ENCODE assay signal across 12 cellular contexts in genomic region chr3:11543141-11543947, GRCh38.
DNase-seq lines count a peak whose midpoint lies in the region; ATAC-seq, FAIRE-seq and TF ChIP-seq lines count a peak whose summit lies in the region.
"Had no signal": no experiment of that assay in that cellular context is flagged by ENCODE, and none has a peak within 500 bp of the region (broad histone marks: within the 10 kb centered on the region; RNA-seq: fewer than 3 reads in every experiment).

No MANE protein-coding gene starts in this region.

- H3K4me3 Mint-ChIP-seq in nephron (no peak overlapping the region), type B pancreatic cell (no peak overlapping the region)

- no peak overlapping the region for H2BK15ac ChIP-seq in IMR-90 (ENCODE audit: low read depth, low read length)

- H2AK9ac ChIP-seq in IMR-90 (replicated peaks; ENCODE audit: low read depth, low read length, poor library complexity): no peak overlapping the region

- dilution Hi-C loops in IMR-90 (cut with HindIII; ENCODE audit: low sequenced_read_pairs, unreplicated experiment): no loop called here

- H3K4me1 ChIP-seq in IMR-90 (ENCODE audit: control insufficient read depth, insufficient read depth, low read length) (peaks cover 6% of the 10 kb centered on the region; the same call in 1 of the 2 replicates), SJCRH30 (peaks cover 23% of the 10 kb centered on the region)

- intact Hi-C loops in IMR-90 (cut with micrococcal nuclease): no loop called here

- peaks cover 42% of the 10 kb centered on the region for H3K4me1 Mint-ChIP-seq in nephron
- H3K4me1 Mint-ChIP-seq in type B pancreatic cell (ENCODE audit: unreplicated experiment): peaks cover 42% of the 10 kb centered on the region

- no peak overlapping the region for H3K23ac ChIP-seq in IMR-90 (ENCODE audit: low read depth, low read length)

- H2BK20ac ChIP-seq in IMR-90 (ENCODE audit: low read depth, low read length): no peak overlapping the region

- H3K36me3 Mint-ChIP-seq in nephron (ENCODE audit: low read depth): peaks cover 7% of the 10 kb centered on the region
- peaks cover 12% of the 10 kb centered on the region for H3K36me3 Mint-ChIP-seq in type B pancreatic cell

- H2BK5ac ChIP-seq in IMR-90 (ENCODE audit: low read depth, low read length, poor library complexity, severe bottlenecking): no peak overlapping the region

- no peak for TF ChIP-seq RAD21 in IMR-90 (IDR thresholded peaks at IDR 0.05; ENCODE audit: low read length)

- H3K4me2 ChIP-seq in IMR-90 (ENCODE audit: low read depth, low read length): no peak overlapping the region

- H3K14ac ChIP-seq in IMR-90 (replicated peaks; ENCODE audit: low read depth, low read length): no peak overlapping the region

- no peak for FAIRE-seq in H54 (lab: Jason Lieb, UNC)

- no peak overlapping the region for H3K9ac ChIP-seq in IMR-90 (ENCODE audit: low read depth, low read length)

- no peaks in the 10 kb centered on the region for H3K27me3 ChIP-seq in IMR-90 (ENCODE audit: control insufficient read depth, insufficient read depth, low read length)
- H3K27me3 ChIP-seq in SJCRH30: no peaks in the 10 kb centered on the region

- H3K27ac Mint-ChIP-seq in nephron (peak overlapping the region in 2 of 3 experiments; percentile 76 to 81), type B pancreatic cell (peak overlapping the region; percentile 16)

- in situ Hi-C loops in IMR-90 (cut with MboI; ENCODE audit: low sequenced_read_pairs) (no loop called here), ACHN (cut with HindIII; ENCODE audit: low pct_ligation_motif_present, low pct_unique_long_range_greater_than_20kb, low sequenced_read_pairs) (no loop called here)

- no TSS peak for BruUV-seq in IMR-90 (replicated peaks; lab: Mats Ljungman, UMichigan)

- H3K9me3 Mint-ChIP-seq in nephron (no peaks in the 10 kb centered on the region), type B pancreatic cell (no peaks in the 10 kb centered on the region)

- no peak overlapping the region for H3K18ac ChIP-seq in IMR-90 (ENCODE audit: low read depth, low read length)

- WGBS in IMR-90 (ENCODE audit: extremely low coverage in 2 of 2, insufficient read length in 1 of 2), 2 experiments: 96% methylated on average over 5 of the region's 19 CpGs; no CpG with 5 or more reads in 1 of the 2 experiments

- DNase-seq in IMR-90 (no peak), SJCRH30 (no peak), type B pancreatic cell (ENCODE audit: extremely low spot score, unreplicated experiment) (no peak), H54 (ENCODE audit: insufficient read length, low spot score) (no peak), ACHN (no peak), NCI-H1694 treated with DMSO at 0.1 percent for 48 hours (lab: John Stamatoyannopoulos, UW) (no peak)
- DNase-seq: GOT3, NCI-H1092 treated with DMSO at 0.1 percent for 48 hours, NCI-H187, NCI-H774, SIG-M5 had no signal

- no peak overlapping the region for H3K56ac ChIP-seq in IMR-90 (ENCODE audit: extremely low read depth, insufficient read depth, low read length)

- no peak overlapping the region for H4K8ac ChIP-seq in IMR-90 (ENCODE audit: low read depth in 2 of 2, low read length in 2 of 2)

- H2AFZ ChIP-seq in IMR-90 (replicated peaks; ENCODE audit: low read length, poor library complexity): no peak overlapping the region

- no peak overlapping the region for H3K4me3 ChIP-seq in IMR-90 (ENCODE audit: insufficient read depth, low read depth, low read length)
- no peak overlapping the region for H3K4me3 ChIP-seq in SJCRH30

- POLR2A ChIA-PET in IMR-90 (lab: Charles Lee; ENCODE audit: unreplicated experiment): no interaction called here

- H3K9me3 ChIP-seq in IMR-90 (ENCODE audit: control insufficient read depth, insufficient read depth, low read length) (no peaks in the 10 kb centered on the region), SJCRH30 (replicated peaks) (no peaks in the 10 kb centered on the region)

- H2BK120ac ChIP-seq in IMR-90 (ENCODE audit: low read depth, low read length): no peak overlapping the region

- no peak for ATAC-seq in IMR-90 (ENCODE audit: low read depth)

- no peak for TF ChIP-seq POLR2A in IMR-90 (IDR thresholded peaks at IDR 0.05; ENCODE audit: low read depth, low read length)
- TF ChIP-seq POLR2A in H54 (IDR thresholded peaks at IDR 0.05; ENCODE audit: low read depth, low read length): no peak

- no peaks in the 10 kb centered on the region for H4K20me1 ChIP-seq in IMR-90 (ENCODE audit: insufficient read depth, low read length)

- peak overlapping the region; percentile 68; the same call in 1 of the 2 replicates for H2AK5ac ChIP-seq in IMR-90 (ENCODE audit: low read depth, low read length)

- no peak overlapping the region for H3K27ac ChIP-seq in IMR-90 (ENCODE audit: insufficient read depth, low read length)
- H3K27ac ChIP-seq in SJCRH30: peak overlapping the region; percentile 69

- TF ChIP-seq CTCF in IMR-90 (conservative IDR thresholded peaks at IDR 0.05; ENCODE audit: low read depth, low read length) (no peak), nephron (IDR thresholded peaks at IDR 0.05; ENCODE audit: unreplicated experiment in 3 of 3) (no peak), type B pancreatic cell (conservative IDR thresholded peaks at IDR 0.05) (no peak)

- H4K5ac ChIP-seq in IMR-90 (ENCODE audit: low read depth, low read length): no peak overlapping the region

- H3K27me3 Mint-ChIP-seq in nephron (ENCODE audit: low read depth) (no peaks in the 10 kb centered on the region), type B pancreatic cell (no peaks in the 10 kb centered on the region)

- H3K79me1 ChIP-seq in IMR-90 (ENCODE audit: low read depth in 1 of 2, low read length in 2 of 2): peaks cover 3 to 20% of the 10 kb centered on the region in 2 experiments; a peak in 3 of 4 replicates

- CTCF ChIA-PET in IMR-90 (lab: Yijun Ruan, JAX): no interaction called here

- H3K36me3 ChIP-seq in IMR-90 (ENCODE audit: control insufficient read depth, insufficient read depth, low read length) (no peaks in the 10 kb centered on the region), SJCRH30 (no peaks in the 10 kb centered on the region)

- peaks cover 4% of the 10 kb centered on the region for H3K9me1 ChIP-seq in IMR-90 (ENCODE audit: insufficient read depth, low read length)

- no peak overlapping the region for H4K91ac ChIP-seq in IMR-90 (ENCODE audit: insufficient read depth, low read depth, low read length)

- no peak overlapping the region for H3K4ac ChIP-seq in IMR-90 (ENCODE audit: low read depth, low read length)

TF ChIP-seq in IMR-90, 13 proteins besides CTCF, POLR2A, EP300 and RAD21:
- TF ChIP-seq USF2 (IDR thresholded peaks at IDR 0.05; ENCODE audit: low read depth, low read length): no peak
- no peak for TF ChIP-seq RCOR1 (IDR thresholded peaks at IDR 0.05; ENCODE audit: insufficient replicate concordance, low read length)
- TF ChIP-seq CEBPB (IDR thresholded peaks at IDR 0.05; ENCODE audit: low read depth, low read length): no peak
- no peak for TF ChIP-seq NFE2L2 (IDR thresholded peaks at IDR 0.05; ENCODE audit: low read depth, low read length)
- TF ChIP-seq ELK1 (IDR thresholded peaks at IDR 0.05; ENCODE audit: borderline replicate concordance, low read depth, low read length): no peak
- TF ChIP-seq RFX5 (IDR thresholded peaks at IDR 0.05; ENCODE audit: low read depth, low read length): no peak
- no peak for TF ChIP-seq MAFK (IDR thresholded peaks at IDR 0.05; ENCODE audit: low read depth, low read length)
- no peak for TF ChIP-seq MAZ (IDR thresholded peaks at IDR 0.05; ENCODE audit: borderline replicate concordance, low read depth, low read length)
- no peak for TF ChIP-seq SMC3 (IDR thresholded peaks at IDR 0.05; ENCODE audit: low read depth, low read length)
- no peak for TF ChIP-seq BHLHE40 (IDR thresholded peaks at IDR 0.05; ENCODE audit: low read depth, low read length)
- TF ChIP-seq CHD1 (IDR thresholded peaks at IDR 0.05; ENCODE audit: low read depth, low read length): no peak
- no peak for TF ChIP-seq FOS (IDR thresholded peaks at IDR 0.05; ENCODE audit: low read depth, low read length)
- TF ChIP-seq MXI1 (IDR thresholded peaks at IDR 0.05; ENCODE audit: borderline replicate concordance, low read depth, low read length): no peak
